ENCODE assay signal across 9 cellular contexts in genomic region chr6:55953384-55953783, GRCh38.
A peak's percentile ranks its signal among the peaks of the same experiment; 100 is the strongest.
DNase-seq lines count a peak whose midpoint lies in the region; ATAC-seq and TF ChIP-seq lines count a peak whose summit lies in the region.
"Had no signal": no experiment of that assay in that cellular context is flagged by ENCODE, and none has a peak within 500 bp of the region (broad histone marks: within the 10 kb centered on the region; RNA-seq: fewer than 3 reads in every experiment).

No MANE protein-coding gene starts in this region.

- H3K9me2 ChIP-seq in neural cell (ENCODE audit: insufficient read depth, low read length): no peaks in the 10 kb centered on the region

- peak; percentile 63 for TF ChIP-seq RAD21 in neural cell (conservative IDR thresholded peaks at IDR 0.05)

- no peaks in the 10 kb centered on the region for H3K9me3 Mint-ChIP-seq in chondrocyte (ENCODE audit: low read depth)

- H3K4me1 Mint-ChIP-seq in chondrocyte (ENCODE audit: low read depth): no peaks in the 10 kb centered on the region
- H3K4me1 Mint-ChIP-seq: activated B cell treated with CpG ODN at 0.5 μM for 24 hours had no signal

- no peak overlapping the region for H3K27ac Mint-ChIP-seq in chondrocyte (ENCODE audit: unreplicated experiment)
- H3K27ac Mint-ChIP-seq: activated B cell treated with CpG ODN at 0.5 μM for 24 hours had no signal

- H2AFZ ChIP-seq in neural cell (ENCODE audit: low read depth, low read length): no peak overlapping the region

- no peaks in the 10 kb centered on the region for H3K79me2 ChIP-seq in neural cell (replicated peaks; ENCODE audit: insufficient read depth, low read length)

- no peaks in the 10 kb centered on the region for H3K27me3 Mint-ChIP-seq in chondrocyte (ENCODE audit: low read depth)
- H3K27me3 Mint-ChIP-seq: activated B cell treated with CpG ODN at 0.5 μM for 24 hours had no signal

- H3K4me2 ChIP-seq in neural cell (ENCODE audit: low read length): no peak overlapping the region

- H3K36me3 ChIP-seq in neural cell (ENCODE audit: insufficient read depth, low read length): no peaks in the 10 kb centered on the region

- H3K9me3 ChIP-seq in neural cell (ENCODE audit: low read length): no peaks in the 10 kb centered on the region

- no peak overlapping the region for H3K4me3 ChIP-seq in neural cell (ENCODE audit: low read length)

- ATAC-seq in GM21360 (IDR thresholded peaks at IDR 0.05; ENCODE audit: unreplicated experiment): no peak

- no peaks in the 10 kb centered on the region for H3F3A ChIP-seq in neural cell (ENCODE audit: insufficient read depth, low read length, poor library complexity, severe bottlenecking)

- H3K9ac ChIP-seq in neural cell (ENCODE audit: low read length): no peak overlapping the region

- H3K4me3 Mint-ChIP-seq in chondrocyte (ENCODE audit: unreplicated experiment): no peak overlapping the region
- H3K4me3 Mint-ChIP-seq: activated B cell treated with CpG ODN at 0.5 μM for 24 hours had no signal

- in situ Hi-C loops in KBM-7 (cut with MboI; ENCODE audit: low pct_unique_long_range_greater_than_20kb, low sequenced_read_pairs): no loop called here

- no peaks in the 10 kb centered on the region for H3K36me3 Mint-ChIP-seq in chondrocyte (ENCODE audit: low read depth)

- no peaks in the 10 kb centered on the region for H3K27me3 ChIP-seq in neural cell (ENCODE audit: insufficient read depth, low read depth, low read length)

- H3K27ac ChIP-seq in neural cell (ENCODE audit: low read length): no peak overlapping the region

- H4K20me1 ChIP-seq in neural cell (ENCODE audit: insufficient read depth): no peaks in the 10 kb centered on the region

- TF ChIP-seq CTCF in chondrocyte (IDR thresholded peaks at IDR 0.05): peak; percentile 80
- peak; percentile 53 for TF ChIP-seq CTCF in neural cell (IDR thresholded peaks at IDR 0.05; ENCODE audit: poor library complexity, severe bottlenecking)

- DNase-seq in DMS114 treated with DMSO at 0.1 percent for 48 hours (lab: John Stamatoyannopoulos, UW; ENCODE audit: unreplicated experiment) (peak; percentile 54), NCI-H1694 (lab: John Stamatoyannopoulos, UW) (peak; percentile 51), chondrocyte (ENCODE audit: low spot score) (no peak), GM19238 (ENCODE audit: insufficient read length, low spot score) (no peak), KBM-7 (no peak)
- DNase-seq in activated CD4-positive, alpha-beta T cell treated with anti-CD3 and anti-CD28 coated beads, Interleukin-2, amount 50 U/mL, for 48 hours: no peak
- DNase-seq: activated B cell treated with CpG ODN at 0.5 μM for 24 hours had no signal

- no peak for TF ChIP-seq EP300 in neural cell (conservative IDR thresholded peaks at IDR 0.05; ENCODE audit: poor library complexity, severe bottlenecking)

TF ChIP-seq in neural cell, 6 proteins besides CTCF, POLR2A, EP300 and RAD21:
- no peak for TF ChIP-seq EZH2 (IDR thresholded peaks at IDR 0.05; ENCODE audit: borderline replicate concordance, insufficient read depth, low read length, poor library complexity, severe bottlenecking)
- no peak for TF ChIP-seq REST (IDR thresholded peaks at IDR 0.05; ENCODE audit: borderline replicate concordance)
- peak; percentile 66 for TF ChIP-seq SMC3 (conservative IDR thresholded peaks at IDR 0.05; ENCODE audit: poor library complexity)
- no peak for TF ChIP-seq TAF1 (IDR thresholded peaks at IDR 0.05; ENCODE audit: low read depth)

Comparison
In these comparisons a context has a peak if more than half of its experiments do, and no peak if none do; other contexts are left out.
1. DNase-seq: peak in DMS114 treated with DMSO at 0.1 percent for 48 hours (single experiment) and NCI-H1694 (single experiment); none in chondrocyte (single experiment), GM19238 (single experiment), KBM-7 (single experiment) and activated CD4-positive, alpha-beta T cell treated with anti-CD3 and anti-CD28 coated beads, Interleukin-2, amount 50 U/mL, for 48 hours (0 of 2).